Comparison of ENCODE assay signal across 17 cellular contexts in the genomic region with DNA sequence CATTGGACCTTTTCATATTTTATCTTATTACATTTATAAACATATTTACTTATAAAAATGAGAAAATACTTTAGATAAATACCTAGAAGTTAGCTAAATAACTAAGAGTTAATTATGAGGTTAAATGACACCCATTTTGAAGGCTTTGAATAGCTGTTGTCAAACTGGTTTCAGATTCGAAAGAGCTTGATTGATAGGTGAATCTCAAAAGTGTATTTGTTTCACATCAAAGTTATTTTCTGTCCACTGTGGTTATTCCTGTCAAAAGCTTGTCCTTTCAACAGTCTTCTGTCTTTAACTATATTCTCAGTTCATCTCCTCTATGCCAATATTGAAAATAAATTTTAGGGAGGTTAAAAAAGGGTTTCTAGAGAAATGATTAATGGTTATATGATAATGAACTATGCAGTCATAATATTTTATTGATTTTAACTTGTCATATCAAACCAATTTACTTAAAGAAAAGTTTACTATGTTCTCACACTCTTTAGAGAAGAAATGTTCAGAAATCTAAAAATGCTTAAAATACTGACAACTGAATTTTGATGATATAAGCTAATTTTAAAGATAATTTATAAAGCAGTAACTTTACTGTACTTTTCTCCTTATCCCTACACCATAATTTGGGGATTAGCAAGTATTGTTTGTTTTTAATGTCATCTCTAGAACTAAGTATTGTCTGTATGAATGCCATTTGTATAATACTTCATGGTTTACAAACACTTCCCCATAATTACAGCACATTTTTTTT.
DNase-seq lines count a peak whose midpoint lies in the region; ATAC-seq, FAIRE-seq and TF ChIP-seq lines count a peak whose summit lies in the region.
"Had no signal": no experiment of that assay in that cellular context is flagged by ENCODE, and none has a peak within 500 bp of the region (broad histone marks: within the 10 kb centered on the region; RNA-seq: fewer than 3 reads in every experiment).

No MANE protein-coding gene starts in this region.

- no peak for FAIRE-seq in HepG2 (lab: Jason Lieb, UNC)
- FAIRE-seq in colon (lab: Jason Lieb, UNC): peak; percentile 62
- FAIRE-seq: GM12892 had no signal

- CTCF ChIA-PET in HepG2 (lab: Yijun Ruan, JAX; ENCODE audit: low intra/inter-chr PET ratio, low total read pairs): no interaction called here

- no peak overlapping the region for H3K4me3 ChIP-seq in HepG2 (replicated peaks in 1 of 3; ENCODE audit: insufficient read depth in 1 of 3, low read depth in 2 of 3, low read length in 3 of 3)
- no peak overlapping the region for H3K4me3 ChIP-seq in right lobe of liver
- H3K4me3 ChIP-seq in brain microvascular endothelial cell (ENCODE audit: low read depth, low read length): no peak overlapping the region
- H3K4me3 ChIP-seq: GM23338 had no signal

- no peak for TF ChIP-seq CTCF in HepG2 (CRISPR knock-in tag; IDR thresholded peaks at IDR 0.05)
- TF ChIP-seq CTCF in right lobe of liver (IDR thresholded peaks at IDR 0.05): no peak
- no peak for TF ChIP-seq CTCF in brain microvascular endothelial cell (IDR thresholded peaks at IDR 0.05; ENCODE audit: low read depth, low read length, missing control alignments)

- H3K27ac ChIP-seq in HepG2 (ENCODE audit: extremely low read length, insufficient read depth, low read length) (no peak overlapping the region), right lobe of liver (no peak overlapping the region), brain microvascular endothelial cell (no peak overlapping the region)

- TF ChIP-seq RAD21 in HepG2 (CRISPR knock-in tag; IDR thresholded peaks at IDR 0.05): no peak

- H3K4me2 ChIP-seq in HepG2 (ENCODE audit: low read depth, low read length): no peak overlapping the region
- H3K4me2 ChIP-seq: GM23338 had no signal

- no peaks in the 10 kb centered on the region for H3K4me1 ChIP-seq in HepG2 (ENCODE audit: insufficient read depth, low read length)
- no peaks in the 10 kb centered on the region for H3K4me1 ChIP-seq in right lobe of liver

- in situ Hi-C loops in HepG2 (cut with HindIII; ENCODE audit: extremely low pct_ligation_motif_present, low pct_unique_long_range_greater_than_20kb): no loop called here
- in situ Hi-C loops in brain microvascular endothelial cell (cut with HindIII; ENCODE audit: low pct_ligation_motif_present, low sequenced_read_pairs): no loop called here

- no peak for TF ChIP-seq EP300 in HepG2 (IDR thresholded peaks at IDR 0.05; ENCODE audit: low read depth in 2 of 2, low read length in 2 of 2)
- no peak for TF ChIP-seq EP300 in HepG2 (CRISPR knock-in tag; IDR thresholded peaks at IDR 0.05; ENCODE audit: borderline replicate concordance)

- POLR2A ChIA-PET in HepG2 (lab: Yijun Ruan, JAX): no interaction called here

- intact Hi-C loops in HepG2 (cut with micrococcal nuclease; ENCODE audit: unreplicated experiment) (no loop called here), right lobe of liver (cut with DNase I) (no loop called here)

- TF ChIP-seq POLR2A in HepG2 (IDR thresholded peaks at IDR 0.05; ENCODE audit: insufficient read depth in 1 of 2, low read depth in 2 of 2, low read length in 2 of 2) (no peak), right lobe of liver (IDR thresholded peaks at IDR 0.05) (no peak)

- H3K27me3 ChIP-seq in HepG2 (ENCODE audit: control insufficient read depth in 1 of 2, insufficient read depth in 2 of 2, low read length in 2 of 2) (no peaks in the 10 kb centered on the region), right lobe of liver (no peaks in the 10 kb centered on the region), brain microvascular endothelial cell (replicated peaks) (no peaks in the 10 kb centered on the region)

- WGBS in HepG2 (ENCODE audit: low lambda C conversion rate): 3% methylated on average over 1 of the region's 1 CpG
- WGBS in right lobe of liver (ENCODE audit: insufficient coverage, low coverage, low lambda C conversion rate, missing lambda C conversion rate): 70% methylated on average over 1 of the region's 1 CpG

- H3K79me2 ChIP-seq in HepG2 (ENCODE audit: insufficient read depth, low read length): no peaks in the 10 kb centered on the region

- H3K9me3 ChIP-seq in HepG2 (ENCODE audit: low read length) (no peaks in the 10 kb centered on the region), right lobe of liver (no peaks in the 10 kb centered on the region)

- no TSS peak for BruUV-seq in HepG2 (replicated peaks; lab: Mats Ljungman, UMichigan)

- no peak overlapping the region for H2AFZ ChIP-seq in HepG2 (ENCODE audit: low read length)
- H2AFZ ChIP-seq: GM23338 had no signal

- no peaks in the 10 kb centered on the region for H4K20me1 ChIP-seq in HepG2 (ENCODE audit: insufficient read depth, low read length)

- DNase-seq in HepG2 (ENCODE audit: low spot score) (no peak), right lobe of liver (no peak), NCI-H69 (lab: John Stamatoyannopoulos, UW) (peak; percentile 34), brain microvascular endothelial cell (no peak), medulla oblongata (ENCODE audit: extremely low spot score) (no peak), inferior parietal cortex (ENCODE audit: extremely low spot score) (no peak)
- no peak for DNase-seq in activated CD4-positive, alpha-beta T cell treated with anti-CD3 and anti-CD28 coated beads for 4 hours
- DNase-seq: C1 segment of cervical spinal cord; Calu3; CD4-positive, alpha-beta T cell; DMS 273 treated with DMSO at 0.1 percent for 48 hours; DMS79 treated with DMSO at 0.1 percent for 48 hours; EL; H7 had no signal

- ATAC-seq in HepG2 (no peak), right lobe of liver (no peak)
- ATAC-seq: GM23338 had no signal

- H3K36me3 ChIP-seq in HepG2 (replicated peaks in 1 of 2; ENCODE audit: control insufficient read depth in 1 of 2, insufficient read depth in 2 of 2, low read length in 2 of 2): no peaks in the 10 kb centered on the region
- H3K36me3 ChIP-seq in right lobe of liver: no peaks in the 10 kb centered on the region
- H3K36me3 ChIP-seq in brain microvascular endothelial cell (replicated peaks): no peaks in the 10 kb centered on the region

- no peak overlapping the region for H3K9ac ChIP-seq in HepG2 (ENCODE audit: insufficient read depth, low read depth, low read length)

TF ChIP-seq in HepG2, 621 proteins besides CTCF, POLR2A, EP300 and RAD21:
- TF ChIP-seq MAFK (conservative IDR thresholded peaks at IDR 0.05 in 1 of 2, IDR thresholded peaks at IDR 0.05 in 1 of 2; ENCODE audit: low read length in 2 of 2) (peak; percentile 39 to 71), DMAP1 (CRISPR knock-in tag; IDR thresholded peaks at IDR 0.05) (no peak)
